8 cellular contexts compared by ENCODE assay signal in the genomic region with DNA sequence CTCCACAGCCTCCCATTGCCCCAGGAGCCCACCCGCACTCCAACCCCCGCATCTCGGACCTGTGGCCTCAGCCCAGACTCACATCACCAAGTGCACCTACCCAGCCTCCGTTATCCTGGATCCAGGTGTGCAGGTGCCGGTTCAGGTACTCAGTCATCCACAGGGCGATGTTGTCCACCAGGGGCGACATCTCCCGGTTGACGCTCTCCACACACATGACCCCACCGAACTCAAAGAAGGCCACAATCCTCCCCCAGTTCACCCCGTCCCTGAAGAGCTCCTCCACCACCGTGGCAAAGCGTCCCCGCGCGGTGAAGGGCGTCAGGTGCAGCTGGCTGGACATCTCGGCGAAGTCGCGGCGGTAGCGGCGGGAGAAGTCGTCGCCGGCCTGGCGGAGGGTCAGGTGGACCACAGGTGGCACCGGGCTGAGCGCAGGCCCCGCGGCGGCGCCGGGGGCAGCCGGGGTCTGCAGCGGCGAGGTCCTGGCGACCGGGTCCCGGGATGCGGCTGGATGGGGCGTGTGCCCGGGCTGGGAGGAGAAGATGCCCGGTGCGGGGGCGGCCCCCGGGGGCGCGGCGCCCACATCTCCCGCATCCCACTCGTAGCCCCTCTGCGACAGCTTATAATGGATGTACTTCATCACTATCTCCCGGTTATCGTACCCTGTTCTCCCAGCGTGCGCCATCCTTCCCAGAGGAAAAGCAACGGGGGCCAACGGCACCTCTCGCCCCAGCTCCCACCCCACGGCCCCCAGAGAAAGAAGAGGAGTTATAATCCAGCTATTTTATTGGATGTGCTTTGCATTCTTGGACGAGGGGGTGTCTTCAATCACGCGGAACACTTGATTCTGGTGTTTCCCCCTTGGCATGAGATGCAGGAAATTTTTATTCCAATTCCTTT. TPM values are rescaled to one million over a fixed set of nuclear protein-coding genes. Genes with fewer than 3 reads are reported as not detected.
A peak's percentile ranks its signal among the peaks of the same experiment; 100 is the strongest.
DNase-seq lines count a peak whose midpoint lies in the region; ATAC-seq and TF ChIP-seq lines count a peak whose summit lies in the region.

No MANE protein-coding gene starts in this region.

- H3K9me3 ChIP-seq in CD8-positive, alpha-beta T cell (ENCODE audit: low read length), result no peaks in the 10 kb centered on the region
- H3K9me3 ChIP-seq in RWPE2 (ENCODE audit: severe bottlenecking) (no peaks in the 10 kb centered on the region), left ventricle myocardium inferior (replicated peaks) (no peaks in the 10 kb centered on the region)

- peak overlapping the region; percentile 99 for H3K4me3 Mint-ChIP-seq in CD8-positive, alpha-beta T cell
- peak overlapping the region; percentile 85 for H3K4me3 Mint-ChIP-seq in activated naive CD4-positive, alpha-beta T cell treated with anti-CD3 and anti-CD28 coated beads, Interleukin-2, amount 10 ng/mL, durations not matched to agents 7 days and 5 days

- H3K36me3 Mint-ChIP-seq in CD8-positive, alpha-beta T cell, result peaks cover 20% of the 10 kb centered on the region
- H3K36me3 Mint-ChIP-seq in activated naive CD4-positive, alpha-beta T cell treated with anti-CD3 and anti-CD28 coated beads, Interleukin-2, amount 10 ng/mL, durations not matched to agents 7 days and 5 days, result peaks cover 52% of the 10 kb centered on the region

- H3K9me3 Mint-ChIP-seq in CD8-positive, alpha-beta T cell, result no peaks in the 10 kb centered on the region
- no peaks in the 10 kb centered on the region for H3K9me3 Mint-ChIP-seq in activated naive CD4-positive, alpha-beta T cell treated with anti-CD3 and anti-CD28 coated beads, Interleukin-2, amount 10 ng/mL, durations not matched to agents 7 days and 5 days

- H3K27ac Mint-ChIP-seq in CD8-positive, alpha-beta T cell, result peak overlapping the region; percentile 96
- H3K27ac Mint-ChIP-seq in activated naive CD4-positive, alpha-beta T cell treated with anti-CD3 and anti-CD28 coated beads, Interleukin-2, amount 10 ng/mL, durations not matched to agents 7 days and 5 days, result peak overlapping the region; percentile 94

- CTCF ChIA-PET in CD8-positive, alpha-beta T cell (lab: Charles Lee), result interaction anchor here (0.8 to 3.9 kb wide), 45 partner anchors 11 to 303 kb away, joined by 3 to 70 read pairs (median 6); no protein-coding TSS in a partner anchor
- CTCF ChIA-PET in activated naive CD4-positive, alpha-beta T cell treated with anti-CD3 and anti-CD28 coated beads, Interleukin-2, amount 10 ng/mL, durations not matched to agents 7 days and 5 days (lab: Charles Lee), result interaction anchor here (0.6 to 3.9 kb wide), 48 partner anchors 11 to 318 kb away, joined by 3 to 80 read pairs (median 5); no protein-coding TSS in a partner anchor

- peaks cover 35% of the 10 kb centered on the region for H3K4me1 ChIP-seq in CD8-positive, alpha-beta T cell (ENCODE audit: insufficient read depth, low read length)
- peaks cover 4% of the 10 kb centered on the region for H3K4me1 ChIP-seq in RWPE2 (ENCODE audit: insufficient read depth, poor library complexity, severe bottlenecking)
- peaks cover 53% of the 10 kb centered on the region for H3K4me1 ChIP-seq in left ventricle myocardium inferior

- POLR2A ChIA-PET in CD8-positive, alpha-beta T cell (lab: Charles Lee), result interaction anchor here (0.6 to 3.3 kb wide), 20 partner anchors 11 to 190 kb away, joined by 3 to 23 read pairs (median 4); no protein-coding TSS in a partner anchor

- no peaks in the 10 kb centered on the region for H3K36me3 ChIP-seq in CD8-positive, alpha-beta T cell (ENCODE audit: insufficient read depth, low read length)
- H3K36me3 ChIP-seq in RWPE2 (ENCODE audit: low read depth), result no peaks in the 10 kb centered on the region
- H3K36me3 ChIP-seq in left ventricle myocardium inferior, result no peaks in the 10 kb centered on the region

- peak overlapping the region; percentile 69 for H3K4me3 ChIP-seq in CD8-positive, alpha-beta T cell (ENCODE audit: low read depth, low read length)
- H3K4me3 ChIP-seq in RWPE2 (ENCODE audit: severe bottlenecking) (peak overlapping the region; percentile 55), left ventricle myocardium inferior (peak overlapping the region; percentile 73)

- peak overlapping the region; percentile 73 for H3K27ac ChIP-seq in CD8-positive, alpha-beta T cell (ENCODE audit: low read depth, low read length)
- H3K27ac ChIP-seq in RWPE2 (ENCODE audit: poor library complexity, severe bottlenecking) (no peak overlapping the region), left ventricle myocardium inferior (replicated peaks) (peak overlapping the region; percentile 85)

- intact Hi-C loops in CD8-positive, alpha-beta T cell (cut with DNase I, micrococcal nuclease), result loop anchor here (2.0 to 5.0 kb wide), 7 partner anchors 15 to 796 kb away; a partner anchor contains a TSS
- intact Hi-C loops in left ventricle myocardium inferior (cut with micrococcal nuclease), result no loop called here

- H3K27me3 ChIP-seq in CD8-positive, alpha-beta T cell (ENCODE audit: insufficient read depth, low read length), result no peaks in the 10 kb centered on the region
- H3K27me3 ChIP-seq in RWPE2 (ENCODE audit: insufficient read depth, poor library complexity, severe bottlenecking) (peaks cover 36% of the 10 kb centered on the region), left ventricle myocardium inferior (ENCODE audit: low read depth) (no peaks in the 10 kb centered on the region)

- H3K27me3 Mint-ChIP-seq in CD8-positive, alpha-beta T cell (ENCODE audit: low read depth), result no peaks in the 10 kb centered on the region
- H3K27me3 Mint-ChIP-seq in activated naive CD4-positive, alpha-beta T cell treated with anti-CD3 and anti-CD28 coated beads, Interleukin-2, amount 10 ng/mL, durations not matched to agents 7 days and 5 days, result peaks cover 4% of the 10 kb centered on the region

- peak; percentile 64 to 84 (median 80) for DNase-seq in CD8-positive, alpha-beta T cell
- DNase-seq in RWPE2 (ENCODE audit: low spot score) (no peak), left ventricle myocardium inferior (peak; percentile 47), retina (peak; percentile 71), SW 1271 (lab: John Stamatoyannopoulos, UW) (no peak)
- peak; percentile 92 for DNase-seq in activated naive CD4-positive, alpha-beta T cell treated with anti-CD3 and anti-CD28 coated beads, Interleukin-2, amount 10 ng/mL, durations not matched to agents 7 days and 5 days

- ATAC-seq in CD8-positive, alpha-beta T cell, result peak; percentile 50
- ATAC-seq in GM19328 (IDR thresholded peaks at IDR 0.05; ENCODE audit: unreplicated experiment), result peak; percentile 40
- peak; percentile 45 for ATAC-seq in HG03520 (IDR thresholded peaks at IDR 0.05; ENCODE audit: unreplicated experiment)
- ATAC-seq in RWPE2 (ENCODE audit: low read depth), result no peak

- peak; percentile 85 for TF ChIP-seq CTCF in CD8-positive, alpha-beta T cell (IDR thresholded peaks at IDR 0.05)
- TF ChIP-seq CTCF in RWPE2 (IDR thresholded peaks at IDR 0.05; ENCODE audit: poor library complexity, severe bottlenecking), result peak; percentile 48
- TF ChIP-seq CTCF in left ventricle myocardium inferior (IDR thresholded peaks at IDR 0.05; ENCODE audit: borderline replicate concordance), result peak; percentile 62

- H3K4me1 Mint-ChIP-seq in CD8-positive, alpha-beta T cell (ENCODE audit: low read depth), result peaks cover 60% of the 10 kb centered on the region
- H3K4me1 Mint-ChIP-seq in activated naive CD4-positive, alpha-beta T cell treated with anti-CD3 and anti-CD28 coated beads, Interleukin-2, amount 10 ng/mL, durations not matched to agents 7 days and 5 days, result peaks cover 43% of the 10 kb centered on the region

RNA-seq across cellular contexts. Expression of a gene that starts 1.3 kb away (rescaled TPM):
- 10 to 100 TPM; 39.5 to 40.5 TPM for total RNA-seq in CD8-positive, alpha-beta T cell
- total RNA-seq in left ventricle myocardium inferior, result 7.3 TPM

RNA-seq across cellular contexts. Expression of a gene that starts 48.8 kb away (rescaled TPM):
- total RNA-seq in CD8-positive, alpha-beta T cell, result 10 to 100 TPM; 12.8 to 13.9 TPM
- total RNA-seq in left ventricle myocardium inferior, result 31.3 TPM

Comparison
In these comparisons a context has a peak if more than half of its experiments do, and no peak if none do; other contexts are left out.
1. DNase-seq: peak in CD8-positive, alpha-beta T cell (7 of 7), activated naive CD4-positive, alpha-beta T cell treated with anti-CD3 and anti-CD28 coated beads, Interleukin-2, amount 10 ng/mL, durations not matched to agents 7 days and 5 days (single experiment), left ventricle myocardium inferior (single experiment) and retina (single experiment); none in RWPE2 (single experiment) and SW 1271 (0 of 2).
2. Peak in every context shown above with its lines, with median percentiles within 50 percentile points of each other: H3K4me3 ChIP-seq and CTCF ChIP-seq.